Comparison of ENCODE assay signal across 19 cellular contexts in the genomic region with DNA sequence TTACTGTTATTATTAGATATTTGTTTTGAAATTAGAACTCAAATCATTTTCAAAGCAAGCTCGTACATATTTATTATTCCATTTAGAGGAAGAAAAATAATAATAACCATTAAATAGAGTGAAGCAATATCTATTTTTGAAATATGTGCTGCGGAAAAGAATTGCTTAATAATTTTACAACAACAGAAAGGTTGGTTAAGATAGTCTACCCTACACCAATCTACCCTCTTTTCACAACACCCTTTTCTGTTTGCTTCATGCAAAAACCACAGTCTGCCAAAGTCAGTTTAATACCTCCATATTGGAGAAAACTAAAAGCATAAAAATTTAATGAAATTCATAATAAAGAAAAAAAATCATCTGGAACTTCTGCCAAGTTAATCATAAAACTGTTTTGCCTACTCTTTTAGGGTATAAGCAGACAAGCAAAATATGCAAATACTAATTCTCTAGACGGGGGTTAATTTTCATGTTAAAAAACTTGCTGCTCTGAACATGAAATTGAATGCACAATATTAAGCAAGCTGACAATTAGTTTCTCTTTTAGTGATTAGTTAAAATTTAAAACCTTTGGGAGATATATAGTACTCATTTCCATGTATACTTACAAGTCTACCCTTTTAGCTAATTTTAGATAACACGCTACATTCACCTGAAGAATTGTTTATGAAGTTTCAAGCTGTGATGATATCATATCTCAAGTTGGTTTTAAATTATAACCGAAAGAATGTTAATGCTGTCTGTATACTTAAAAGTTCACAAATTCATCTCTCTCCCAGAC.
"Had no signal": no experiment of that assay in that cellular context is flagged by ENCODE, and none has a peak within 500 bp of the region (broad histone marks: within the 10 kb centered on the region; RNA-seq: fewer than 3 reads in every experiment).

No MANE protein-coding gene starts in this region.

- H3K4me3 ChIP-seq: ascending aorta, breast epithelium, sigmoid colon, spleen, thyroid gland, uterus had no signal

- H3K9me3 Mint-ChIP-seq: activated naive CD8-positive, alpha-beta T cell treated with anti-CD3 and anti-CD28 coated beads, Interleukin-2, amount 10 ng/mL, durations not matched to agents 7 days and 5 days; activated T-helper 1 cell treated with anti-CD3 and anti-CD28 coated beads, Interleukin-12 subunit alpha, Interleukin-12 subunit beta, Interleukin-2, Interleukin-4 antibody, amounts not matched to agents 30 ng/mL and 10 ng/mL and 1 ng/mL, durations not matched to agents 14 hours and 24 hours and 36 hours; memory B cell; naive thymus-derived CD8-positive, alpha-beta T cell; stimulated activated memory B cell treated with anti-CD40 and anti-IgM and Interleukin-4, amounts not matched to agents 10 μg/mL and 1 μg/mL and 100 μg/mL, for 72 hours had no signal

- H3K27me3 ChIP-seq: ascending aorta, breast epithelium, sigmoid colon, spleen, thyroid gland, uterus had no signal

- H3K79me2 ChIP-seq: parathyroid adenoma had no signal

- DNase-seq: activated naive CD4-positive, alpha-beta T cell; activated naive CD8-positive, alpha-beta T cell treated with anti-CD3 and anti-CD28 coated beads, Interleukin-2, amount 10 ng/mL, durations not matched to agents 7 days and 5 days; cerebellar nuclear complex; effector memory CD4-positive, alpha-beta T cell; foreskin melanocyte; kidney glomerular epithelial cell; left ventricle myocardium superior; naive thymus-derived CD8-positive, alpha-beta T cell; sigmoid colon; spleen; thyroid gland; uterus had no signal

- H3K36me3 ChIP-seq: breast epithelium, thyroid gland, uterus had no signal

- H3K4me1 Mint-ChIP-seq: activated naive CD8-positive, alpha-beta T cell treated with anti-CD3 and anti-CD28 coated beads, Interleukin-2, amount 10 ng/mL, durations not matched to agents 7 days and 5 days; memory B cell; naive thymus-derived CD8-positive, alpha-beta T cell; stimulated activated memory B cell treated with anti-CD40 and anti-IgM and Interleukin-4, amounts not matched to agents 10 μg/mL and 1 μg/mL and 100 μg/mL, for 72 hours had no signal

- H3K9me3 ChIP-seq: ascending aorta, breast epithelium, sigmoid colon, spleen, thyroid gland, uterus had no signal

- H3K27me3 Mint-ChIP-seq: activated naive CD8-positive, alpha-beta T cell treated with anti-CD3 and anti-CD28 coated beads, Interleukin-2, amount 10 ng/mL, durations not matched to agents 7 days and 5 days; memory B cell; naive thymus-derived CD8-positive, alpha-beta T cell; stimulated activated memory B cell treated with anti-CD40 and anti-IgM and Interleukin-4, amounts not matched to agents 10 μg/mL and 1 μg/mL and 100 μg/mL, for 72 hours had no signal

- H3K27ac ChIP-seq: ascending aorta, breast epithelium, parathyroid adenoma, sigmoid colon, spleen, thyroid gland, uterus had no signal

- H3K27ac Mint-ChIP-seq: activated naive CD8-positive, alpha-beta T cell treated with anti-CD3 and anti-CD28 coated beads, Interleukin-2, amount 10 ng/mL, durations not matched to agents 7 days and 5 days; activated T-helper 1 cell treated with anti-CD3 and anti-CD28 coated beads, Interleukin-12 subunit alpha, Interleukin-12 subunit beta, Interleukin-2, Interleukin-4 antibody, amounts not matched to agents 30 ng/mL and 10 ng/mL and 1 ng/mL, durations not matched to agents 14 hours and 24 hours and 36 hours; memory B cell; naive thymus-derived CD8-positive, alpha-beta T cell; stimulated activated memory B cell treated with anti-CD40 and anti-IgM and Interleukin-4, amounts not matched to agents 10 μg/mL and 1 μg/mL and 100 μg/mL, for 72 hours had no signal

- H3K4me3 Mint-ChIP-seq: activated naive CD8-positive, alpha-beta T cell treated with anti-CD3 and anti-CD28 coated beads, Interleukin-2, amount 10 ng/mL, durations not matched to agents 7 days and 5 days; activated T-helper 1 cell treated with anti-CD3 and anti-CD28 coated beads, Interleukin-12 subunit alpha, Interleukin-12 subunit beta, Interleukin-2, Interleukin-4 antibody, amounts not matched to agents 30 ng/mL and 10 ng/mL and 1 ng/mL, durations not matched to agents 14 hours and 24 hours and 36 hours; memory B cell; naive thymus-derived CD8-positive, alpha-beta T cell; stimulated activated memory B cell treated with anti-CD40 and anti-IgM and Interleukin-4, amounts not matched to agents 10 μg/mL and 1 μg/mL and 100 μg/mL, for 72 hours had no signal

- ATAC-seq: activated CD4-positive, CD25-positive, alpha-beta regulatory T cell treated with anti-CD3 and anti-CD28 coated beads, Interleukin-2, amount 50 U/mL, for 24 hours; left ventricle myocardium superior; naive thymus-derived CD8-positive, alpha-beta T cell; stimulated activated memory B cell treated with anti-CD40 and anti-IgM and Interleukin-4, amounts not matched to agents 10 μg/mL and 1 μg/mL and 100 μg/mL, for 72 hours had no signal

- H3K4me1 ChIP-seq: ascending aorta, breast epithelium, parathyroid adenoma, sigmoid colon, spleen, thyroid gland, uterus had no signal

- H3K9ac ChIP-seq: parathyroid adenoma had no signal

- H2AFZ ChIP-seq: parathyroid adenoma had no signal
